In the genomic region with DNA sequence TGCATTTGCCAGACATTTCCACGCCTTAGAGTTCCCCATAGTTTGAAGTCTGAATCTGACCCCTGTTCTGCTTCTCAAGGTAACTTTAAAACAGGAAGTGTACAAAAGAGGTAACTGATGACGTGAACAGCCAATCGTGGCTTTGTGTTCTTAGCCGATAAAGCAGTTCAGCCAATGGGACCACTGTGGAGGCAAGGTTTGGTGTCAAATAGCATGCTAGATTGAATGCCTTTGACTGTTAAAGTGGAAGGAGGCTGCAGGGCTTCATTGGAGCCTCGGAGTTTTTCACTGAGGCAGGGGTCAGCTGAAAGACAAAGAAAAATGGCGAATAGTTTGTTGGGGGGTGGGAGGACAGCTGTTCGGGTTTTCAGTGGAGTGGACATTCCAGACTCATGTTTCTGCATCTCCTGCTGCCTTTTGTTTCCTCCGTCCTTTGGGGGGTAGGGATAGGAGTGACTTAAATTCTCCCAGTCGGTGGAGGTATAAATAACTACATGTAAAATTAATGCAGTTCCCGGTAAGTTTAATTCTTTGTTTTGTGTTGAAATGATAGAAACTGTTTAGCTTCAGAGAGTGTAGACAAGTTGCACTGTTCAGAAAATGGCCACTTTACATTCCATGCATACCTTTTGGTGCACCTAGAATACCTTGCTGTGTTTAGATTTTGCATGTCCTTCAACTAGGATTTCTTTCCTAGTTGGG, we compare ENCODE assay signal across 8 cellular contexts.
A peak's percentile ranks its signal among the peaks of the same experiment; 100 is the strongest.
DNase-seq lines count a peak whose midpoint lies in the region; ATAC-seq and TF ChIP-seq lines count a peak whose summit lies in the region.

No MANE protein-coding gene starts in this region.

- peak; percentile 78 for ATAC-seq in GM18861 (IDR thresholded peaks at IDR 0.05; ENCODE audit: unreplicated experiment)
- ATAC-seq in HG03066 (IDR thresholded peaks at IDR 0.05; ENCODE audit: low read depth, unreplicated experiment) = peak; percentile 89

- DNase-seq in NCI-H2196 (lab: John Stamatoyannopoulos, UW; ENCODE audit: unreplicated experiment) (peak; percentile 91), cerebellar cortex (ENCODE audit: low spot score) (peak; percentile 100), iris pigment epithelial cell (ENCODE audit: low read depth) (peak; percentile 97)
- DNase-seq in activated CD4-positive, CD25-positive, alpha-beta regulatory T cell (lab: John Stamatoyannopoulos, UW) = peak; percentile 8 to 51 (median 30)
- DNase-seq in stimulated activated CD4-positive, alpha-beta T cell treated with anti-CD3 and anti-CD28 coated beads, Interleukin-12 subunit alpha, Interleukin-12 subunit beta, amount 100 ng/mL, for 24 hours (ENCODE audit: low read depth in 2 of 2) = peak; percentile 39 to 43

- peak overlapping the region; percentile 99 for H3K27ac ChIP-seq in 22Rv1

- no peak for TF ChIP-seq CTCF in 22Rv1 (IDR thresholded peaks at IDR 0.05)

Comparison
In these comparisons a context has a peak if more than half of its experiments do, and no peak if none do; other contexts are left out.
1. Peak in every context shown above with its lines: DNase-seq, ATAC-seq and H3K27ac ChIP-seq.
2. DNase-seq: peak in every context shown above with its lines; median percentile 100 in cerebellar cortex; 97 in iris pigment epithelial cell; 91 in NCI-H2196; 41 in stimulated activated CD4-positive, alpha-beta T cell treated with anti-CD3 and anti-CD28 coated beads, Interleukin-12 subunit alpha, Interleukin-12 subunit beta, amount 100 ng/mL, for 24 hours; 30 in activated CD4-positive, CD25-positive, alpha-beta regulatory T cell.